18 cellular contexts compared by ENCODE assay signal in the genomic region with DNA sequence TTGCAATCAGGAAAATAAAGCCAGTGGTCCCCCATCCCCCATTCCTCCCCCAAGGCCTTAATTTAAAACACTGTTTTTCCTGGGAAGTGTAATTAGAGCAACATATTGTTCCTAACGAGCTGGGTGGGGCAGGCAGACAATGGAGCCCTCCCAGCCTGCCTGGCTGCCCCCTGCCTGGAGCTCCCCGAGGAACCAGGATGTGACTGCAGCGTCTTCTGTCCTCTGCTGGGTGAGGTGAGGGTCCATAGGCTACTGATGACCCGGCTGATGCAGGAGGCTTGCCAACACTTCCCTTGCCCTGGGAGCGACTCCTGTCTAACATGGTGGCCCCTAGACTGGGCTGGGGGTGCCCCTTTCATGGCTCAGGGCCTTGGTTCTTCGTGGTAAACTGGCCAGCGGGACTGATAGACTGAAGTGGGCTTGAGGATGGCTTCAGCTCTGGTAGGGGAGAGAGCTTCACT.
A peak's percentile ranks its signal among the peaks of the same experiment; 100 is the strongest.
DNase-seq lines count a peak whose midpoint lies in the region; ATAC-seq, FAIRE-seq and TF ChIP-seq lines count a peak whose summit lies in the region.
"Had no signal": no experiment of that assay in that cellular context is flagged by ENCODE, and none has a peak within 500 bp of the region (broad histone marks: within the 10 kb centered on the region; RNA-seq: fewer than 3 reads in every experiment).

No MANE protein-coding gene starts in this region.

- H3K36me3 ChIP-seq in kidney (ENCODE audit: control insufficient read depth in 1 of 2, insufficient read depth in 2 of 2, low read length in 2 of 2): no peaks in the 10 kb centered on the region

- H3K9me3 Mint-ChIP-seq in chondrocyte (ENCODE audit: low read depth): no peaks in the 10 kb centered on the region
- no peaks in the 10 kb centered on the region for H3K9me3 Mint-ChIP-seq in type B pancreatic cell
- H3K9me3 Mint-ChIP-seq in immature natural killer cell: no peaks in the 10 kb centered on the region
- H3K9me3 Mint-ChIP-seq: activated CD4-positive, alpha-beta memory T cell treated with anti-CD3 and anti-CD28 coated beads, Interleukin-2, amount 10 ng/mL, durations not matched to agents 7 days and 5 days; CD4-positive, alpha-beta memory T cell had no signal

- H3K4me3 ChIP-seq in kidney (ENCODE audit: low read length in 2 of 2): no peak overlapping the region
- H3K4me3 ChIP-seq: body of pancreas, skin epidermis had no signal

- no peak for TF ChIP-seq POLR2A in erythroblast (IDR thresholded peaks at IDR 0.05; ENCODE audit: low read length)

- no peaks in the 10 kb centered on the region for H3K9me3 ChIP-seq in kidney (ENCODE audit: control insufficient read depth in 1 of 2, low read length in 2 of 2)
- H3K9me3 ChIP-seq: body of pancreas, neutrophil had no signal

- H3K36me3 Mint-ChIP-seq in chondrocyte (ENCODE audit: low read depth) (peaks cover 17% of the 10 kb centered on the region), type B pancreatic cell (no peaks in the 10 kb centered on the region), immature natural killer cell (no peaks in the 10 kb centered on the region)
- H3K36me3 Mint-ChIP-seq: CD4-positive, alpha-beta memory T cell had no signal

- intact Hi-C loops in kidney (cut with DNase I): no loop called here

- ATAC-seq in activated CD4-positive, CD25-positive, alpha-beta regulatory T cell treated with anti-CD3 and anti-CD28 coated beads, Interleukin-2, amount 50 U/mL, for 24 hours: no peak

- no peak overlapping the region for H3K9ac ChIP-seq in kidney (ENCODE audit: low read length in 2 of 2)

- H3K4me1 Mint-ChIP-seq in chondrocyte (ENCODE audit: low read depth) (no peaks in the 10 kb centered on the region), type B pancreatic cell (ENCODE audit: unreplicated experiment) (peaks cover 9% of the 10 kb centered on the region), immature natural killer cell (peaks cover 20 to 41% of the 10 kb centered on the region in 2 donors)

- no peak overlapping the region for H3K27ac Mint-ChIP-seq in chondrocyte (ENCODE audit: unreplicated experiment)
- H3K27ac Mint-ChIP-seq in type B pancreatic cell: no peak overlapping the region
- H3K27ac Mint-ChIP-seq in immature natural killer cell: no peak overlapping the region
- H3K27ac Mint-ChIP-seq: activated CD4-positive, alpha-beta memory T cell treated with anti-CD3 and anti-CD28 coated beads, Interleukin-2, amount 10 ng/mL, durations not matched to agents 7 days and 5 days; CD4-positive, alpha-beta memory T cell had no signal

- H3K27me3 Mint-ChIP-seq in chondrocyte (ENCODE audit: low read depth) (no peaks in the 10 kb centered on the region), type B pancreatic cell (peaks cover 29% of the 10 kb centered on the region), immature natural killer cell (ENCODE audit: low read depth in 3 of 3) (peaks cover 0 to 2% (median 0%) of the 10 kb centered on the region in 3 donors)

- H3K27ac ChIP-seq in kidney (ENCODE audit: low read depth in 2 of 2, low read length in 2 of 2): no peak overlapping the region
- H3K27ac ChIP-seq: body of pancreas had no signal

- peak; percentile 8 for DNase-seq in activated CD4-positive, CD25-positive, alpha-beta regulatory T cell treated with anti-CD3 and anti-CD28 coated beads, Interleukin-2, amount 50 U/mL, for 72 hours
- peak; percentile 28 for DNase-seq in chondrocyte (ENCODE audit: low spot score)
- peak; percentile 26 for DNase-seq in kidney
- DNase-seq in type B pancreatic cell (ENCODE audit: extremely low spot score, unreplicated experiment): peak; percentile 60
- DNase-seq in erythroblast (lab: John Stamatoyannopoulos, UW): no peak
- no peak for DNase-seq in kidney glomerular epithelial cell (lab: John Stamatoyannopoulos, UW)
- no peak for DNase-seq in immature natural killer cell
- DNase-seq: activated CD4-positive, alpha-beta memory T cell treated with anti-CD3 and anti-CD28 coated beads, Interleukin-2, amount 10 ng/mL, durations not matched to agents 7 days and 5 days; activated gamma-delta T cell treated with Interleukin-2 at 50 U/mL for 16 hours; CD4-positive, alpha-beta memory T cell; effector CD4-positive, alpha-beta T cell; mesendoderm; NCI-H2227 treated with DMSO at 0.1 percent for 48 hours; stimulated activated naive CD4-positive, alpha-beta T cell had no signal

- no peak for FAIRE-seq in kidney (lab: Jason Lieb, UNC)

- no peak overlapping the region for H3K4me3 Mint-ChIP-seq in chondrocyte (ENCODE audit: unreplicated experiment)
- H3K4me3 Mint-ChIP-seq in type B pancreatic cell: no peak overlapping the region
- H3K4me3 Mint-ChIP-seq in immature natural killer cell: no peak overlapping the region
- H3K4me3 Mint-ChIP-seq: activated CD4-positive, alpha-beta memory T cell treated with anti-CD3 and anti-CD28 coated beads, Interleukin-2, amount 10 ng/mL, durations not matched to agents 7 days and 5 days had no signal

- peaks cover 0 to 10% of the 10 kb centered on the region in 2 donors for H3K4me1 ChIP-seq in kidney (ENCODE audit: control insufficient read depth in 1 of 2, insufficient read depth in 1 of 2, low read depth in 1 of 2, low read length in 2 of 2)
- H3K4me1 ChIP-seq: body of pancreas had no signal

- TF ChIP-seq CTCF in chondrocyte (IDR thresholded peaks at IDR 0.05) (no peak), kidney (IDR thresholded peaks at IDR 0.05; ENCODE audit: borderline replicate concordance, extremely low read depth, insufficient read depth) (no peak), type B pancreatic cell (conservative IDR thresholded peaks at IDR 0.05) (no peak)

Comparison
In these comparisons a context has a peak if more than half of its experiments do, and no peak if none do; other contexts are left out.
1. DNase-seq: peak in activated CD4-positive, CD25-positive, alpha-beta regulatory T cell treated with anti-CD3 and anti-CD28 coated beads, Interleukin-2, amount 50 U/mL, for 72 hours (single experiment), chondrocyte (single experiment), kidney (single experiment) and type B pancreatic cell (single experiment); none in erythroblast (0 of 2), kidney glomerular epithelial cell (single experiment) and immature natural killer cell (0 of 3).